ENCODE assay signal across 18 cellular contexts in the genomic region with DNA sequence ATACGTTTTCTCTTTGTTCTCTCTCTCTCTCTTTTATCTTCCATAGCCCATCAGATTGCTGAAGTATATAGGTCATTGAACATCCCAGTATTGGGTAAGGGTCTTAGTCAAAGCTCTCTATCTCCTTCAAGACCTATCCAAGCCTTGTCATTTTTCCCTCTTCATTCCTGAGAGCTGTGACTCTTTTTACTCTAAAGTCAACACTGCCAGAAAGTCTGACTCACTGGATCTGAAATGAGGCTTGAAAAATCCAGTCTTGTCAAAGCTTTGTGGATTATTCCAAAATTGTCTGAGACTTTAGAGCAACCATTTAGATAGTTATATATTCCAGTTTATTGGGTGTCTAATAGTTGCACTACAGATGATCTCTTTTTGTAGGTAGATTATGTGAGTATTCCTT.
DNase-seq lines count a peak whose midpoint lies in the region; ATAC-seq and TF ChIP-seq lines count a peak whose summit lies in the region.
"Had no signal": no experiment of that assay in that cellular context is flagged by ENCODE, and none has a peak within 500 bp of the region (broad histone marks: within the 10 kb centered on the region; RNA-seq: fewer than 3 reads in every experiment).

No MANE protein-coding gene starts in this region.

- H3K9me3 Mint-ChIP-seq in chondrocyte (ENCODE audit: low read depth) = no peaks in the 10 kb centered on the region

- H2BK15ac ChIP-seq in mesenchymal stem cell (ENCODE audit: low read depth, poor library complexity, severe bottlenecking) = no peak overlapping the region

- H3K4me3 Mint-ChIP-seq in chondrocyte (ENCODE audit: unreplicated experiment) = peak overlapping the region; percentile 21
- H3K4me3 Mint-ChIP-seq: activated CD8-positive, alpha-beta memory T cell treated with anti-CD3 and anti-CD28 coated beads, Interleukin-2, amount 10 ng/mL, durations not matched to agents 7 days and 5 days; natural killer cell had no signal

- H3K27ac ChIP-seq in ACC112 (ENCODE audit: low read depth, low read length) (peak overlapping the region; percentile 81), mesenchymal stem cell (ENCODE audit: low read length, poor library complexity, severe bottlenecking) (peak overlapping the region; percentile 72)
- H3K27ac ChIP-seq: A549, colonic mucosa, upper lobe of left lung had no signal

- H3K23ac ChIP-seq in mesenchymal stem cell (ENCODE audit: low read length in 2 of 2) = no peak overlapping the region

- H4K91ac ChIP-seq in mesenchymal stem cell (ENCODE audit: low read length) = no peak overlapping the region

- no peak overlapping the region for H3K18ac ChIP-seq in mesenchymal stem cell (ENCODE audit: low read depth in 1 of 2, low read length in 2 of 2)

- H4K8ac ChIP-seq in mesenchymal stem cell (ENCODE audit: low read length) = no peak overlapping the region

- no peaks in the 10 kb centered on the region for H3K9me3 ChIP-seq in mesenchymal stem cell (ENCODE audit: control insufficient read depth, low read length)
- H3K9me3 ChIP-seq: A549, colonic mucosa, upper lobe of left lung had no signal

- WGBS in mesenchymal stem cell = 89% methylated on average over 1 of the region's 1 CpG

- H3K4me1 ChIP-seq in ACC112 (ENCODE audit: control insufficient read depth, insufficient read depth, low read length, unreplicated experiment) (peaks cover 12% of the 10 kb centered on the region), mesenchymal stem cell (ENCODE audit: control insufficient read depth, insufficient read depth, low read depth, low read length) (no peaks in the 10 kb centered on the region)
- H3K4me1 ChIP-seq: colonic mucosa, upper lobe of left lung had no signal

- no peaks in the 10 kb centered on the region for H3K36me3 ChIP-seq in ACC112 (ENCODE audit: insufficient read depth, low read length)
- H3K36me3 ChIP-seq in mesenchymal stem cell (ENCODE audit: control insufficient read depth in 1 of 2, insufficient read depth in 2 of 2, low read depth in 1 of 2, low read length in 2 of 2) = no peaks in the 10 kb centered on the region
- H3K36me3 ChIP-seq: colonic mucosa, upper lobe of left lung had no signal

- no peak overlapping the region for H2BK120ac ChIP-seq in mesenchymal stem cell (ENCODE audit: low read depth, low read length)

- no peak for ATAC-seq in GM18861 (IDR thresholded peaks at IDR 0.05; ENCODE audit: unreplicated experiment)
- no peak for ATAC-seq in HG03196 (IDR thresholded peaks at IDR 0.05; ENCODE audit: unreplicated experiment)
- ATAC-seq: activated CD8-positive, alpha-beta memory T cell treated with anti-CD3 and anti-CD28 coated beads, Interleukin-2, amount 10 ng/mL, durations not matched to agents 7 days and 5 days; natural killer cell had no signal

- no peak overlapping the region for H3K14ac ChIP-seq in mesenchymal stem cell (ENCODE audit: low read length in 2 of 2)

- H2BK5ac ChIP-seq in mesenchymal stem cell (ENCODE audit: low read depth, low read length, poor library complexity, severe bottlenecking) = no peak overlapping the region

- H3K4ac ChIP-seq in mesenchymal stem cell (ENCODE audit: low read depth in 1 of 2, low read length in 2 of 2) = no peak overlapping the region

- no peak overlapping the region for H2AK5ac ChIP-seq in mesenchymal stem cell (ENCODE audit: low read length, severe bottlenecking)

- H3K27ac Mint-ChIP-seq in chondrocyte (ENCODE audit: unreplicated experiment) = peak overlapping the region; percentile 92
- H3K27ac Mint-ChIP-seq: activated CD8-positive, alpha-beta memory T cell treated with anti-CD3 and anti-CD28 coated beads, Interleukin-2, amount 10 ng/mL, durations not matched to agents 7 days and 5 days; natural killer cell had no signal

- no peaks in the 10 kb centered on the region for H3K27me3 Mint-ChIP-seq in chondrocyte (ENCODE audit: low read depth)
- H3K27me3 Mint-ChIP-seq: activated CD8-positive, alpha-beta memory T cell treated with anti-CD3 and anti-CD28 coated beads, Interleukin-2, amount 10 ng/mL, durations not matched to agents 7 days and 5 days had no signal

- no peak for TF ChIP-seq CTCF in chondrocyte (IDR thresholded peaks at IDR 0.05)

- no peaks in the 10 kb centered on the region for H3K79me1 ChIP-seq in mesenchymal stem cell (replicated peaks; ENCODE audit: low read length, poor library complexity, severe bottlenecking)

- no peak overlapping the region for H3K9ac ChIP-seq in mesenchymal stem cell (ENCODE audit: low read length)

- DNase-seq in NCI-H69 (lab: John Stamatoyannopoulos, UW) (peak; percentile 21), chondrocyte (ENCODE audit: low spot score) (no peak), mesenchymal stem cell (peak; percentile 38), NCI-H345 (lab: John Stamatoyannopoulos, UW) (no peak), HPDE6-E6E7 (ENCODE audit: extremely low spot score) (no peak)
- DNase-seq: activated CD4-positive, alpha-beta T cell treated with anti-CD3 and anti-CD28 coated beads for 1 hour; activated CD8-positive, alpha-beta memory T cell treated with anti-CD3 and anti-CD28 coated beads, Interleukin-2, amount 10 ng/mL, durations not matched to agents 7 days and 5 days; colonic mucosa; DND-41; natural killer cell; NCI-H1694 treated with DMSO at 0.1 percent for 48 hours; SIG-M5; stimulated activated naive CD4-positive, alpha-beta T cell treated with Interleukin-2 at 50 U/mL for 16 hours; upper lobe of left lung had no signal

- H3K4me1 Mint-ChIP-seq in chondrocyte (ENCODE audit: low read depth) = peaks cover 28% of the 10 kb centered on the region
- H3K4me1 Mint-ChIP-seq: activated CD8-positive, alpha-beta memory T cell treated with anti-CD3 and anti-CD28 coated beads, Interleukin-2, amount 10 ng/mL, durations not matched to agents 7 days and 5 days; natural killer cell had no signal

- H3K79me2 ChIP-seq in ACC112 (ENCODE audit: control insufficient read depth, insufficient read depth, low read length, unreplicated experiment) = no peaks in the 10 kb centered on the region

- no peak overlapping the region for H2AFZ ChIP-seq in ACC112 (ENCODE audit: low read length, unreplicated experiment)
- no peak overlapping the region for H2AFZ ChIP-seq in mesenchymal stem cell (ENCODE audit: low read depth, low read length)

- H3K4me3 ChIP-seq in ACC112 (ENCODE audit: low read depth, low read length) = 0 out of 2 replicates have a peak overlapping the region, but pooled peaks have one; percentile 8
- no peak overlapping the region for H3K4me3 ChIP-seq in mesenchymal stem cell (ENCODE audit: insufficient read depth in 1 of 2, low read depth in 1 of 2, low read length in 2 of 2)
- H3K4me3 ChIP-seq: A549, colonic mucosa, upper lobe of left lung had no signal

- H3K36me3 Mint-ChIP-seq in chondrocyte (ENCODE audit: low read depth) = no peaks in the 10 kb centered on the region
- H3K36me3 Mint-ChIP-seq: activated CD8-positive, alpha-beta memory T cell treated with anti-CD3 and anti-CD28 coated beads, Interleukin-2, amount 10 ng/mL, durations not matched to agents 7 days and 5 days; natural killer cell had no signal

- no peaks in the 10 kb centered on the region for H3K27me3 ChIP-seq in ACC112 (ENCODE audit: insufficient read depth, low read length)
- no peaks in the 10 kb centered on the region for H3K27me3 ChIP-seq in mesenchymal stem cell (ENCODE audit: control insufficient read depth in 1 of 2, insufficient read depth in 1 of 2, low read length in 2 of 2)
- H3K27me3 ChIP-seq: colonic mucosa, upper lobe of left lung had no signal

- H3K4me2 ChIP-seq in mesenchymal stem cell (ENCODE audit: low read length, poor library complexity, severe bottlenecking) = no peak overlapping the region
- H3K4me2 ChIP-seq: A549 had no signal

- H2BK12ac ChIP-seq in mesenchymal stem cell (ENCODE audit: low read length in 2 of 2) = no peak overlapping the region

Comparison
In these comparisons a context has a peak if more than half of its experiments do, and no peak if none do; other contexts are left out.
1. DNase-seq: peak in NCI-H69 (single experiment) and mesenchymal stem cell (single experiment); none in chondrocyte (single experiment), NCI-H345 (single experiment) and HPDE6-E6E7 (single experiment).